8 cellular contexts compared by ENCODE assay signal in genomic region chr6:108588586-108588985, GRCh38. TPM values are rescaled to one million over a fixed set of nuclear protein-coding genes. Genes with fewer than 3 reads are reported as not detected.
DNase-seq lines count a peak whose midpoint lies in the region; ATAC-seq and TF ChIP-seq lines count a peak whose summit lies in the region.

No MANE protein-coding gene starts in this region.

- H3K4me2 ChIP-seq in OCI-LY1 (ENCODE audit: low read length) = peak overlapping the region; percentile 54

- H3K4me3 Mint-ChIP-seq in endodermal cell = no peak overlapping the region
- peak overlapping the region in 6 of 10 donors; percentile 2 to 39 (median 29) for H3K4me3 Mint-ChIP-seq in naive thymus-derived CD8-positive, alpha-beta T cell

- no peaks in the 10 kb centered on the region for H4K20me1 ChIP-seq in OCI-LY1 (ENCODE audit: insufficient read depth, low read length)

- H3K9me3 ChIP-seq in OCI-LY1 (ENCODE audit: low read length) (no peaks in the 10 kb centered on the region), endodermal cell (ENCODE audit: control insufficient read depth, low read length) (no peaks in the 10 kb centered on the region)

- peak overlapping the region; percentile 48 for H3K4me3 ChIP-seq in ACC112 (ENCODE audit: low read depth, low read length)
- H3K4me3 ChIP-seq in OCI-LY1 (ENCODE audit: low read depth, low read length, poor library complexity, severe bottlenecking) = peak overlapping the region; percentile 26
- H3K4me3 ChIP-seq in endodermal cell (ENCODE audit: low read length) = no peak overlapping the region

- peaks cover 90% of the 10 kb centered on the region for H3K79me2 ChIP-seq in ACC112 (ENCODE audit: control insufficient read depth, insufficient read depth, low read length, unreplicated experiment)
- 0 out of 2 replicates have a peak, but pooled peaks cover 7% of the 10 kb centered on the region for H3K79me2 ChIP-seq in OCI-LY1 (ENCODE audit: insufficient read depth, low read length)

- no peak for TF ChIP-seq CTCF in OCI-LY1 (IDR thresholded peaks at IDR 0.05; ENCODE audit: low read length)
- no peak for TF ChIP-seq CTCF in endodermal cell (conservative IDR thresholded peaks at IDR 0.05)

- H3K27ac ChIP-seq in ACC112 (ENCODE audit: low read depth, low read length) (peak overlapping the region; percentile 89), OCI-LY1 (ENCODE audit: low read depth, low read length, poor library complexity, severe bottlenecking) (peak overlapping the region; percentile 88), endodermal cell (ENCODE audit: low read depth, low read length) (peak overlapping the region; percentile 76)

- no peaks in the 10 kb centered on the region for H3F3A ChIP-seq in OCI-LY1 (ENCODE audit: insufficient read depth, low read length)

- H3K27me3 ChIP-seq in ACC112 (ENCODE audit: insufficient read depth, low read length) (no peaks in the 10 kb centered on the region), OCI-LY1 (ENCODE audit: insufficient read depth, low read length) (no peaks in the 10 kb centered on the region), endodermal cell (ENCODE audit: control insufficient read depth, insufficient read depth, low read length, poor library complexity, severe bottlenecking) (no peaks in the 10 kb centered on the region)

- no peaks in the 10 kb centered on the region for H3K9me2 ChIP-seq in OCI-LY1 (ENCODE audit: low read depth, low read length)

- WGBS in endodermal cell (ENCODE audit: insufficient coverage in 1 of 2, insufficient read length in 1 of 2), 2 experiments = 48% methylated on average over 1 of the region's 1 CpG; no CpG with 5 or more reads in 1 of the 2 experiments

- DNase-seq in endodermal cell = peak; percentile 50
- DNase-seq in naive thymus-derived CD8-positive, alpha-beta T cell = no peak
- no peak for DNase-seq in 8988T
- no peak for DNase-seq in SHP77 (lab: John Stamatoyannopoulos, UW)

- H3K27me3 Mint-ChIP-seq in endodermal cell (ENCODE audit: insufficient read depth) = no peaks in the 10 kb centered on the region
- no peaks in the 10 kb centered on the region for H3K27me3 Mint-ChIP-seq in naive thymus-derived CD8-positive, alpha-beta T cell

- peak overlapping the region; percentile 24 for H3K9ac ChIP-seq in OCI-LY1 (ENCODE audit: low read length)
- H3K9ac ChIP-seq in endodermal cell (ENCODE audit: extremely low read depth, low read length, poor library complexity, severe bottlenecking) = peak overlapping the region; percentile 48

- H3K36me3 Mint-ChIP-seq in endodermal cell (ENCODE audit: low read depth) = peaks cover 1% of the 10 kb centered on the region
- peaks cover 0 to 5% (median 0%) of the 10 kb centered on the region in 3 donors for H3K36me3 Mint-ChIP-seq in naive thymus-derived CD8-positive, alpha-beta T cell

- H2AFZ ChIP-seq in ACC112 (ENCODE audit: low read length, unreplicated experiment) (no peak overlapping the region), OCI-LY1 (ENCODE audit: low read length) (no peak overlapping the region)

- H3K9me3 Mint-ChIP-seq in endodermal cell = no peaks in the 10 kb centered on the region
- H3K9me3 Mint-ChIP-seq in naive thymus-derived CD8-positive, alpha-beta T cell = no peaks in the 10 kb centered on the region

- H3K36me3 ChIP-seq in ACC112 (ENCODE audit: insufficient read depth, low read length) (no peaks in the 10 kb centered on the region), OCI-LY1 (ENCODE audit: insufficient read depth, low read length) (no peaks in the 10 kb centered on the region), endodermal cell (ENCODE audit: control insufficient read depth, insufficient read depth, low read length) (peaks cover 5% of the 10 kb centered on the region)

- peak overlapping the region; percentile 67 for H3K27ac Mint-ChIP-seq in endodermal cell
- H3K27ac Mint-ChIP-seq in naive thymus-derived CD8-positive, alpha-beta T cell = peak overlapping the region in 7 of 10 donors; percentile 28 to 68 (median 53)

- peaks cover 33% of the 10 kb centered on the region for H3K4me1 Mint-ChIP-seq in endodermal cell
- H3K4me1 Mint-ChIP-seq in naive thymus-derived CD8-positive, alpha-beta T cell = peaks cover 38 to 81% (median 74%) of the 10 kb centered on the region in 4 donors

- peaks cover 82% of the 10 kb centered on the region for H3K4me1 ChIP-seq in ACC112 (ENCODE audit: control insufficient read depth, insufficient read depth, low read length, unreplicated experiment)
- peaks cover 66% of the 10 kb centered on the region for H3K4me1 ChIP-seq in OCI-LY1 (ENCODE audit: insufficient read depth, low read length, severe bottlenecking)
- peaks cover 18% of the 10 kb centered on the region for H3K4me1 ChIP-seq in endodermal cell (ENCODE audit: control insufficient read depth, insufficient read depth, low read length)

- peak in 1 of 2 donors; percentile 36 for ATAC-seq in naive thymus-derived CD8-positive, alpha-beta T cell
- no peak for ATAC-seq in HG02973 (IDR thresholded peaks at IDR 0.05; ENCODE audit: unreplicated experiment)
- ATAC-seq in GM19397 (IDR thresholded peaks at IDR 0.05; ENCODE audit: unreplicated experiment) = no peak

- POLR2A ChIA-PET in naive thymus-derived CD8-positive, alpha-beta T cell (lab: Charles Lee) = interaction anchor here (1.5 to 2.1 kb wide), 2 partner anchors 12 to 30 kb away, joined by 5 to 7 read pairs; no protein-coding TSS in a partner anchor

RNA-seq across cellular contexts. Expression of gene FOXO3, which starts 27.9 kb away (rescaled TPM):
- 10 to 100 TPM; 16.4 to 20.3 TPM for total RNA-seq in endodermal cell
- polyA plus RNA-seq in endodermal cell (2013, experiment 1 of 2) = 15.0 TPM
- polyA plus RNA-seq in endodermal cell (2013, experiment 2 of 2) = 14.8 TPM
- total RNA-seq in naive thymus-derived CD8-positive, alpha-beta T cell = 10 to 100 TPM; 23.2 to 24.4 TPM
- 10 to 100 TPM; 14.5 to 18.6 (median 14.7) TPM for polyA plus RNA-seq in naive thymus-derived CD8-positive, alpha-beta T cell
